ENCODE assay signal across 8 cellular contexts in genomic region chr20:8853805-8854338, GRCh38.
DNase-seq lines count a peak whose midpoint lies in the region; ATAC-seq, FAIRE-seq and TF ChIP-seq lines count a peak whose summit lies in the region.

No MANE protein-coding gene starts in this region.

- H3K4me3 ChIP-seq in Caco-2 (ENCODE audit: low read depth, low read length): no peak overlapping the region

- intact Hi-C loops in Caco-2 (cut with micrococcal nuclease; ENCODE audit: unreplicated experiment): loop anchor here (1.0 to 10.0 kb wide), 3 partner anchors 231 to 539 kb away; no protein-coding TSS in a partner anchor
- intact Hi-C loops in left ventricle myocardium superior (cut with micrococcal nuclease): loop anchor here (10.0 kb wide), 2 partner anchors 211 to 501 kb away; partner anchors contain the start of gene PLCB4

- ATAC-seq in HG03432 (IDR thresholded peaks at IDR 0.05; ENCODE audit: unreplicated experiment) (peak; percentile 96), left ventricle myocardium superior (peak; percentile 84)
- peak; percentile 71 for ATAC-seq in activated naive CD8-positive, alpha-beta T cell treated with anti-CD3 and anti-CD28 coated beads, Interleukin-2, amount 50 U/mL, for 24 hours

- POLR2A ChIA-PET in Caco-2 (lab: Charles Lee): no interaction called here

- no peaks in the 10 kb centered on the region for H3K36me3 ChIP-seq in Caco-2 (ENCODE audit: control insufficient read depth, insufficient read depth, low read length)

- no peaks in the 10 kb centered on the region for H3K27me3 Mint-ChIP-seq in Caco-2 (ENCODE audit: insufficient read depth, unreplicated experiment)
- H3K27me3 Mint-ChIP-seq in activated naive CD8-positive, alpha-beta T cell treated with anti-CD3 and anti-CD28 coated beads, Interleukin-2, amount 50 U/mL, for 24 hours: no peaks in the 10 kb centered on the region

- H3K4me1 ChIP-seq in Caco-2: peaks cover 4% of the 10 kb centered on the region; the same call in 1 of the 2 replicates

- BruUV-seq in Caco-2 (replicated peaks; lab: Mats Ljungman, UMichigan): no TSS peak

- DNase-seq in Caco-2: peak in 1 of 2 experiments; percentile 66
- DNase-seq in GM19239 (ENCODE audit: insufficient read length, low spot score): peak; percentile 21
- DNase-seq in NCI-H226: peak; percentile 32
- DNase-seq in activated naive CD8-positive, alpha-beta T cell treated with anti-CD3 and anti-CD28 coated beads, Interleukin-2, amount 50 U/mL, for 24 hours: no peak
- DNase-seq in left ventricle myocardium superior: no peak
- DNase-seq in retina: peak; percentile 83
- no peak for DNase-seq in COLO668 (lab: John Stamatoyannopoulos, UW; ENCODE audit: unreplicated experiment)

- H3K9me3 Mint-ChIP-seq in Caco-2 (ENCODE audit: unreplicated experiment): no peaks in the 10 kb centered on the region
- no peaks in the 10 kb centered on the region for H3K9me3 Mint-ChIP-seq in activated naive CD8-positive, alpha-beta T cell treated with anti-CD3 and anti-CD28 coated beads, Interleukin-2, amount 50 U/mL, for 24 hours

- TF ChIP-seq CTCF in Caco-2 (IDR thresholded peaks at IDR 0.05; ENCODE audit: insufficient read depth in 1 of 2, low read depth in 1 of 2, low read length in 1 of 2, severe bottlenecking in 1 of 2, unreplicated experiment in 1 of 2): peak; percentile 74 to 78

- no peaks in the 10 kb centered on the region for H3K36me3 Mint-ChIP-seq in Caco-2 (ENCODE audit: insufficient read depth, unreplicated experiment)
- no peaks in the 10 kb centered on the region for H3K36me3 Mint-ChIP-seq in activated naive CD8-positive, alpha-beta T cell treated with anti-CD3 and anti-CD28 coated beads, Interleukin-2, amount 50 U/mL, for 24 hours (ENCODE audit: low read depth)

- no peak overlapping the region for H3K4me3 Mint-ChIP-seq in Caco-2 (ENCODE audit: unreplicated experiment)
- no peak overlapping the region for H3K4me3 Mint-ChIP-seq in activated naive CD8-positive, alpha-beta T cell treated with anti-CD3 and anti-CD28 coated beads, Interleukin-2, amount 50 U/mL, for 24 hours

- FAIRE-seq in GM19239 (lab: Jason Lieb, UNC): peak; percentile 83

- CTCF ChIA-PET in Caco-2 (lab: Charles Lee): interaction anchor here (0.6 to 1.2 kb wide), 13 partner anchors 10 to 918 kb away, joined by 3 to 6 read pairs (median 3); no protein-coding TSS in a partner anchor

- no peaks in the 10 kb centered on the region for H3K27me3 ChIP-seq in Caco-2 (replicated peaks; ENCODE audit: control insufficient read depth, insufficient read depth, low read length)

- no peaks in the 10 kb centered on the region for H3K4me1 Mint-ChIP-seq in Caco-2 (ENCODE audit: low read depth, unreplicated experiment)
- H3K4me1 Mint-ChIP-seq in activated naive CD8-positive, alpha-beta T cell treated with anti-CD3 and anti-CD28 coated beads, Interleukin-2, amount 50 U/mL, for 24 hours: no peaks in the 10 kb centered on the region

- no peaks in the 10 kb centered on the region for H3K9me3 ChIP-seq in Caco-2

- H3K27ac Mint-ChIP-seq in Caco-2 (ENCODE audit: unreplicated experiment): no peak overlapping the region
- H3K27ac Mint-ChIP-seq in activated naive CD8-positive, alpha-beta T cell treated with anti-CD3 and anti-CD28 coated beads, Interleukin-2, amount 50 U/mL, for 24 hours: no peak overlapping the region

Comparison
In these comparisons a context has a peak if more than half of its experiments do, and no peak if none do; other contexts are left out.
1. DNase-seq: peak in GM19239 (single experiment), NCI-H226 (single experiment) and retina (single experiment); none in activated naive CD8-positive, alpha-beta T cell treated with anti-CD3 and anti-CD28 coated beads, Interleukin-2, amount 50 U/mL, for 24 hours (single experiment), left ventricle myocardium superior (single experiment) and COLO668 (single experiment).
2. Peak in every context shown above with its lines, with median percentiles within 50 percentile points of each other: ATAC-seq.